ENCODE assay signal across 21 cellular contexts in the genomic region with DNA sequence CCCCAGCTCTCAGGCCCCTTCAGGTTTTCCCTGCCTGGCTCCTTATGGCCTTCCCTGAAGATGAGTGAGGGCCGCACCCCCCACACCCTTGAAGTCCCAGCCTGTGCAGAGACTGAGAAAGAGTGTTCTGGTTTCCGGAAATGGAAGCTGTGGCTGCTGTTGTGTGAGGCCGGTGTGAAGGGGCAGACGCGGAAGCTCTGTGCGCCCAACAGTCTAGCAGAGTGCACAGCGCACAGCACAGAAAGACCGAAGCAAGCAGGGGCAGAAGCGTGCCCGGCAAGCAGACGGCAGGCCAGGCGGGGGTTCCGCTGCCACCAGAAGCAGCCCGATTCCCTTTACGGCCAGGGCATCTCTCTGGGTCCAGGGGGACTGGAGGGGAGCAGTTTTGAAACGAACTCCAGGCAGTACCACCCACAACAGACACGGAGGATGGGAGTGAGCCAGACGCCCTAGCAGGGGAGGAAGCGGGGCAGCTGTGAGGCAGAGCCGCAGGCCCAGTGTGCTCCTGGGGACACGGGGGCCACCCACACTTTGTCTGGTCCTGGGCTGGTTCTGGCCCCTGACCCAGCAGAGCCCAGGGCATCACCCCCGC. TPM values are rescaled to one million over a fixed set of nuclear protein-coding genes. Genes with fewer than 3 reads are reported as not detected.
A peak's percentile ranks its signal among the peaks of the same experiment; 100 is the strongest.
DNase-seq lines count a peak whose midpoint lies in the region; ATAC-seq, FAIRE-seq and TF ChIP-seq lines count a peak whose summit lies in the region.
"Had no signal": no experiment of that assay in that cellular context is flagged by ENCODE, and none has a peak within 500 bp of the region (broad histone marks: within the 10 kb centered on the region; RNA-seq: fewer than 3 reads in every experiment).

No MANE protein-coding gene starts in this region.

- POLR2A ChIA-PET in activated CD8-positive, alpha-beta T cell treated with anti-CD3 and anti-CD28 coated beads for 36 hours (lab: Charles Lee) = no interaction called here

- H3K27me3 Mint-ChIP-seq in activated CD8-positive, alpha-beta memory T cell treated with anti-CD3 and anti-CD28 coated beads, Interleukin-2, amount 10 ng/mL, durations not matched to agents 7 days and 5 days = no peaks in the 10 kb centered on the region
- no peaks in the 10 kb centered on the region for H3K27me3 Mint-ChIP-seq in activated CD8-positive, alpha-beta T cell treated with anti-CD3 and anti-CD28 coated beads for 36 hours
- no peaks in the 10 kb centered on the region for H3K27me3 Mint-ChIP-seq in natural killer cell (ENCODE audit: low read depth in 2 of 2)

- no peaks in the 10 kb centered on the region for H3K36me3 Mint-ChIP-seq in activated CD8-positive, alpha-beta memory T cell treated with anti-CD3 and anti-CD28 coated beads, Interleukin-2, amount 10 ng/mL, durations not matched to agents 7 days and 5 days
- H3K36me3 Mint-ChIP-seq in activated CD8-positive, alpha-beta T cell treated with anti-CD3 and anti-CD28 coated beads for 36 hours (ENCODE audit: low read depth) = no peaks in the 10 kb centered on the region
- H3K36me3 Mint-ChIP-seq in natural killer cell = no peaks in the 10 kb centered on the region

- H3K4me3 ChIP-seq in GM12865 (ENCODE audit: low read depth, low read length) = no peak overlapping the region
- H3K4me3 ChIP-seq: breast epithelium, right lobe of liver, SJCRH30, uterus had no signal

- peak overlapping the region; percentile 44 for H3K4me3 Mint-ChIP-seq in activated CD8-positive, alpha-beta memory T cell treated with anti-CD3 and anti-CD28 coated beads, Interleukin-2, amount 10 ng/mL, durations not matched to agents 7 days and 5 days
- H3K4me3 Mint-ChIP-seq in activated CD8-positive, alpha-beta T cell treated with anti-CD3 and anti-CD28 coated beads for 36 hours = peak overlapping the region; percentile 34
- H3K4me3 Mint-ChIP-seq in natural killer cell = peak overlapping the region; percentile 59

- peaks cover 4% of the 10 kb centered on the region for H3K4me1 Mint-ChIP-seq in activated CD8-positive, alpha-beta memory T cell treated with anti-CD3 and anti-CD28 coated beads, Interleukin-2, amount 10 ng/mL, durations not matched to agents 7 days and 5 days
- peaks cover 4% of the 10 kb centered on the region for H3K4me1 Mint-ChIP-seq in activated CD8-positive, alpha-beta T cell treated with anti-CD3 and anti-CD28 coated beads for 36 hours (ENCODE audit: low read depth)
- no peaks in the 10 kb centered on the region for H3K4me1 Mint-ChIP-seq in natural killer cell

- no peak for FAIRE-seq in GM12891 (lab: Jason Lieb, UNC)

- no peak for TF ChIP-seq CTCF in GM12865 (IDR thresholded peaks at IDR 0.05; ENCODE audit: insufficient read depth, low read depth, low read length, missing control alignments)
- no peak for TF ChIP-seq CTCF in activated CD8-positive, alpha-beta T cell treated with anti-CD3 and anti-CD28 coated beads for 36 hours (IDR thresholded peaks at IDR 0.05)
- no peak for TF ChIP-seq CTCF in natural killer cell (IDR thresholded peaks at IDR 0.05)

- intact Hi-C loops in activated CD8-positive, alpha-beta T cell treated with anti-CD3 and anti-CD28 coated beads for 36 hours (cut with micrococcal nuclease) = no loop called here
- intact Hi-C loops in natural killer cell (cut with micrococcal nuclease) = no loop called here

- H3K27ac Mint-ChIP-seq in activated CD8-positive, alpha-beta memory T cell treated with anti-CD3 and anti-CD28 coated beads, Interleukin-2, amount 10 ng/mL, durations not matched to agents 7 days and 5 days = peak overlapping the region; percentile 76
- H3K27ac Mint-ChIP-seq in activated CD8-positive, alpha-beta T cell treated with anti-CD3 and anti-CD28 coated beads for 36 hours = peak overlapping the region; percentile 34
- H3K27ac Mint-ChIP-seq in natural killer cell = peak overlapping the region; percentile 45 to 75

- H3K9me3 Mint-ChIP-seq in activated CD8-positive, alpha-beta memory T cell treated with anti-CD3 and anti-CD28 coated beads, Interleukin-2, amount 10 ng/mL, durations not matched to agents 7 days and 5 days (ENCODE audit: low read depth) = no peaks in the 10 kb centered on the region
- no peaks in the 10 kb centered on the region for H3K9me3 Mint-ChIP-seq in activated CD8-positive, alpha-beta T cell treated with anti-CD3 and anti-CD28 coated beads for 36 hours
- H3K9me3 Mint-ChIP-seq in natural killer cell = no peaks in the 10 kb centered on the region

- DNase-seq in activated CD8-positive, alpha-beta memory T cell treated with anti-CD3 and anti-CD28 coated beads, Interleukin-2, amount 10 ng/mL, durations not matched to agents 7 days and 5 days = peak; percentile 54
- DNase-seq in activated CD8-positive, alpha-beta memory T cell treated with anti-CD3 and anti-CD28 coated beads, Interleukin-2, amount 50 U/mL, for 48 hours = no peak
- DNase-seq in GM12865 (ENCODE audit: low read depth) = peak; percentile 8
- DNase-seq in activated CD8-positive, alpha-beta T cell treated with anti-CD3 and anti-CD28 coated beads for 36 hours = peak; percentile 12
- DNase-seq in natural killer cell = no peak
- no peak for DNase-seq in GM12891 (ENCODE audit: insufficient read length, low spot score)
- DNase-seq in NCI-H510A (lab: John Stamatoyannopoulos, UW) = no peak
- DNase-seq: activated CD4-positive, alpha-beta T cell treated with anti-CD3 and anti-CD28 coated beads, Interleukin-2, amount 50 U/mL, for 4 hours; Caco-2; dermis blood vessel endothelial cell; left ventricle myocardium superior; NCI-H1694; NCI-H510A treated with DMSO at 0.1 percent for 48 hours; right lobe of liver; SJCRH30; T1000; uterus had no signal

- CTCF ChIA-PET in activated CD8-positive, alpha-beta memory T cell treated with anti-CD3 and anti-CD28 coated beads, Interleukin-2, amount 10 ng/mL, durations not matched to agents 7 days and 5 days (lab: Charles Lee) = no interaction called here
- CTCF ChIA-PET in activated CD8-positive, alpha-beta T cell treated with anti-CD3 and anti-CD28 coated beads for 36 hours (lab: Charles Lee) = no interaction called here

- ATAC-seq in activated CD8-positive, alpha-beta memory T cell treated with anti-CD3 and anti-CD28 coated beads, Interleukin-2, amount 10 ng/mL, durations not matched to agents 7 days and 5 days = peak; percentile 79
- ATAC-seq in activated CD8-positive, alpha-beta T cell treated with anti-CD3 and anti-CD28 coated beads for 36 hours = peak; percentile 78
- ATAC-seq in natural killer cell (peak in 2 of 3 donors; percentile 81 to 86), HG03354 (IDR thresholded peaks at IDR 0.05; ENCODE audit: poor library complexity, severe bottlenecking, unreplicated experiment) (no peak)
- ATAC-seq: left ventricle myocardium superior, right lobe of liver had no signal

- TF ChIP-seq POLR2A in GM12891 (IDR thresholded peaks at IDR 0.05; ENCODE audit: low read depth, low read length) = no peak

TF ChIP-seq in GM12891, 5 proteins besides CTCF, POLR2A, EP300 and RAD21:
- no peak for TF ChIP-seq POU2F2 (IDR thresholded peaks at IDR 0.05; ENCODE audit: low read depth, low read length)
- no peak for TF ChIP-seq POLR2AphosphoS5 (IDR thresholded peaks at IDR 0.05; ENCODE audit: low read depth, low read length)
- no peak for TF ChIP-seq TAF1 (IDR thresholded peaks at IDR 0.05; ENCODE audit: low read depth, low read length)
- no peak for TF ChIP-seq SPI1 (IDR thresholded peaks at IDR 0.05; ENCODE audit: low read depth, low read length)
- TF ChIP-seq PAX5 (IDR thresholded peaks at IDR 0.05; ENCODE audit: insufficient read depth, low read length, severe bottlenecking) = no peak

RNA-seq across cellular contexts. Expression of gene TPSG1, which starts 16.7 kb away (rescaled TPM):
- not detected for total RNA-seq in activated CD8-positive, alpha-beta memory T cell treated with anti-CD3 and anti-CD28 coated beads, Interleukin-2, amount 10 ng/mL, durations not matched to agents 7 days and 5 days
- total RNA-seq in activated CD8-positive, alpha-beta T cell treated with anti-CD3 and anti-CD28 coated beads for 36 hours = not detected
- total RNA-seq in natural killer cell = under 1 TPM in 1 of 3 donors, not detected in 2; 0.40 TPM
- not detected for polyA plus RNA-seq in GM12891 (2012; ENCODE audit: low read depth, missing spikeins)
- total RNA-seq: Caco-2, dermis blood vessel endothelial cell, left ventricle myocardium superior, osteocyte, SJCRH30 had no signal
- polyA plus RNA-seq: AG04450 had no signal

RNA-seq across cellular contexts. Expression of gene TPSB2, which starts 21.6 kb away (rescaled TPM):
- not detected for total RNA-seq in activated CD8-positive, alpha-beta memory T cell treated with anti-CD3 and anti-CD28 coated beads, Interleukin-2, amount 10 ng/mL, durations not matched to agents 7 days and 5 days
- total RNA-seq in activated CD8-positive, alpha-beta T cell treated with anti-CD3 and anti-CD28 coated beads for 36 hours = not detected
- total RNA-seq in natural killer cell = 10 to 100 TPM in 1 of 3 donors, not detected in 2; 12.6 TPM
- polyA plus RNA-seq in GM12891 (2012; ENCODE audit: low read depth, missing spikeins) = not detected
- total RNA-seq: Caco-2, dermis blood vessel endothelial cell, osteocyte, SJCRH30 had no signal
- polyA plus RNA-seq: AG04450 had no signal

RNA-seq across cellular contexts. Expression of gene TPSAB1, which starts 32.2 kb away (rescaled TPM):
- not detected for total RNA-seq in activated CD8-positive, alpha-beta memory T cell treated with anti-CD3 and anti-CD28 coated beads, Interleukin-2, amount 10 ng/mL, durations not matched to agents 7 days and 5 days
- not detected for total RNA-seq in activated CD8-positive, alpha-beta T cell treated with anti-CD3 and anti-CD28 coated beads for 36 hours
- total RNA-seq in natural killer cell = 10 to 100 TPM in 1 of 3 donors, under 1 TPM in 1, not detected in 1; 0.82 to 13.4 TPM
- not detected for polyA plus RNA-seq in GM12891 (2012; ENCODE audit: low read depth, missing spikeins)
- total RNA-seq: Caco-2, dermis blood vessel endothelial cell, osteocyte, SJCRH30 had no signal
- polyA plus RNA-seq: AG04450 had no signal

RNA-seq across cellular contexts. Expression of gene TPSD1, which starts 47.5 kb away (rescaled TPM):
- total RNA-seq in activated CD8-positive, alpha-beta memory T cell treated with anti-CD3 and anti-CD28 coated beads, Interleukin-2, amount 10 ng/mL, durations not matched to agents 7 days and 5 days = not detected
- not detected for total RNA-seq in activated CD8-positive, alpha-beta T cell treated with anti-CD3 and anti-CD28 coated beads for 36 hours
- total RNA-seq in natural killer cell = 1 to 10 TPM in 1 of 3 donors, not detected in 2; 3.2 TPM
- polyA plus RNA-seq in GM12891 (2012; ENCODE audit: low read depth, missing spikeins) = not detected
- total RNA-seq: Caco-2, dermis blood vessel endothelial cell, osteocyte, right lobe of liver, SJCRH30 had no signal
- polyA plus RNA-seq: AG04450 had no signal

RNA-seq across cellular contexts. Expression of gene CACNA1H, which starts 55.4 kb away (rescaled TPM):
- 1 to 10 TPM in 1 of 2 experiments, under 1 TPM in 1; 0.37 to 1.3 TPM for total RNA-seq in activated CD8-positive, alpha-beta memory T cell treated with anti-CD3 and anti-CD28 coated beads, Interleukin-2, amount 10 ng/mL, durations not matched to agents 7 days and 5 days
- total RNA-seq in activated CD8-positive, alpha-beta T cell treated with anti-CD3 and anti-CD28 coated beads for 36 hours = under 1 TPM; 0.27 to 0.34 TPM
- 1 to 10 TPM; 1.1 to 1.5 (median 1.3) TPM for total RNA-seq in natural killer cell
- 0.14 TPM for polyA plus RNA-seq in GM12891 (2012; ENCODE audit: low read depth, missing spikeins)

Comparison
In these comparisons a context has a peak if more than half of its experiments do, and no peak if none do; other contexts are left out.
1. DNase-seq: peak in activated CD8-positive, alpha-beta memory T cell treated with anti-CD3 and anti-CD28 coated beads, Interleukin-2, amount 10 ng/mL, durations not matched to agents 7 days and 5 days (single experiment), GM12865 (single experiment) and activated CD8-positive, alpha-beta T cell treated with anti-CD3 and anti-CD28 coated beads for 36 hours (single experiment); none in activated CD8-positive, alpha-beta memory T cell treated with anti-CD3 and anti-CD28 coated beads, Interleukin-2, amount 50 U/mL, for 48 hours (single experiment), natural killer cell (single experiment), GM12891 (single experiment) and NCI-H510A (single experiment).
2. Peak in every context shown above with its lines, with median percentiles within 50 percentile points of each other: H3K27ac Mint-ChIP-seq and H3K4me3 Mint-ChIP-seq.